Comparison of ENCODE assay signal across 2 cellular contexts in genomic region chrX:12886545-12886944, GRCh38.
TF ChIP-seq lines count a peak whose summit lies in the region.

No MANE protein-coding gene starts in this region.

TF ChIP-seq in HepG2, 621 proteins besides CTCF, POLR2A, EP300 and RAD21:
- peak; percentile 72 for TF ChIP-seq MAFF (IDR thresholded peaks at IDR 0.05; ENCODE audit: low read depth, low read length)
- TF ChIP-seq MAFK (conservative IDR thresholded peaks at IDR 0.05 in 1 of 2, IDR thresholded peaks at IDR 0.05 in 1 of 2; ENCODE audit: low read length in 2 of 2): peak; percentile 74 to 88
- no peak for TF ChIP-seq HHEX (CRISPR knock-in tag; IDR thresholded peaks at IDR 0.05)

TF ChIP-seq in H1, 55 proteins besides CTCF, POLR2A, EP300 and RAD21:
- TF ChIP-seq SIX5 (IDR thresholded peaks at IDR 0.05; ENCODE audit: low read depth, low read length) (no peak), KDM5A (IDR thresholded peaks at IDR 0.05; ENCODE audit: low read length) (no peak), MAFK (IDR thresholded peaks at IDR 0.05; ENCODE audit: low read depth, low read length) (peak; percentile 8; the same call in 1 of the 2 replicates)
